ENCODE assay signal across 19 cellular contexts in the genomic region with DNA sequence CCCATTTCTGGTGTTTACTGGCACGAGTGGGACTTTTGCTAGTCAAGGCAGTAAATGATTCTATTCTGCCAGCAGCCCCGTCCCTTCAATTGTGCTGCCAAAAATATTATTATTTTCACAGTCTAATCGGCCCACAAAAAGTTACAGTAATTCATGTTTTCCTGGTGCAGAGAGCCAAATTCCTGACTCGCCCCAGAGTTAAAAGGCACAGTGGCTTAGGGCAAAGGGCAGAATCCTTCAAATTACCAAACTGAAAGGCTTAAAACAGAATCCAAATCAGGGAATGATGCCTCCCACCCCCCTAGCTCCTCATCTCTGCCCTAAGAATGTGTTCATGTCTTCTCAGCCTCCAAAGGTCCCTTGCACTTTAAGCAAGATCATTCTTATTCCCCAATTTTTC.
DNase-seq lines count a peak whose midpoint lies in the region; ATAC-seq and TF ChIP-seq lines count a peak whose summit lies in the region.
"Had no signal": no experiment of that assay in that cellular context is flagged by ENCODE, and none has a peak within 500 bp of the region (broad histone marks: within the 10 kb centered on the region; RNA-seq: fewer than 3 reads in every experiment).

No MANE protein-coding gene starts in this region.

- no peak for TF ChIP-seq POLR2A in right lobe of liver (IDR thresholded peaks at IDR 0.05)

- peaks cover 26% of the 10 kb centered on the region for H3K4me1 ChIP-seq in adipocyte (ENCODE audit: control insufficient read depth, insufficient read depth, low read length)
- H3K4me1 ChIP-seq in right lobe of liver, result peaks cover 0 to 9% (median 4%) of the 10 kb centered on the region in 4 donors
- H3K4me1 ChIP-seq: A549 had no signal

- no peaks in the 10 kb centered on the region for H3K27me3 ChIP-seq in adipocyte (replicated peaks; ENCODE audit: control insufficient read depth, insufficient read depth, low read length)
- no peaks in the 10 kb centered on the region for H3K27me3 ChIP-seq in right lobe of liver
- H3K27me3 ChIP-seq: BE2C had no signal

- no peaks in the 10 kb centered on the region for H3K9me3 Mint-ChIP-seq in chondrocyte (ENCODE audit: low read depth)
- H3K9me3 Mint-ChIP-seq: CD4-positive, alpha-beta memory T cell had no signal

- in situ Hi-C loops in KBM-7 (cut with MboI; ENCODE audit: low pct_unique_long_range_greater_than_20kb, low sequenced_read_pairs), result no loop called here

- H3K36me3 ChIP-seq in adipocyte (ENCODE audit: control insufficient read depth, insufficient read depth, low read length, severe bottlenecking) (no peaks in the 10 kb centered on the region), right lobe of liver (no peaks in the 10 kb centered on the region)
- H3K36me3 ChIP-seq: BE2C; BLaER1 treated with 17β-estradiol and CSF1 and Interleukin-3, amounts not matched to agents 10 nM and 100 nM had no signal

- intact Hi-C loops in right lobe of liver (cut with DNase I), result no loop called here

- H3K27ac ChIP-seq in right lobe of liver, result no peak overlapping the region
- H3K27ac ChIP-seq: A549; BLaER1 treated with 17β-estradiol and CSF1 and Interleukin-3, amounts not matched to agents 10 nM and 100 nM; GM23248 had no signal

- WGBS in right lobe of liver (ENCODE audit: insufficient coverage, low coverage, low lambda C conversion rate, missing lambda C conversion rate), result 35% methylated on average over 4 of the region's 4 CpGs

- no peak overlapping the region for H3K4me3 Mint-ChIP-seq in chondrocyte (ENCODE audit: unreplicated experiment)
- H3K4me3 Mint-ChIP-seq: CD4-positive, alpha-beta memory T cell had no signal

- H3K4me1 Mint-ChIP-seq in chondrocyte (ENCODE audit: low read depth), result peaks cover 40% of the 10 kb centered on the region

- peak; percentile 40 to 79 (median 62) for ATAC-seq in right lobe of liver
- ATAC-seq: A549 had no signal

- H3K9ac ChIP-seq in adipocyte (ENCODE audit: low read length), result no peak overlapping the region
- H3K9ac ChIP-seq: BLaER1 treated with 17β-estradiol and CSF1 and Interleukin-3, amounts not matched to agents 10 nM and 100 nM; GM23248 had no signal

- TF ChIP-seq CTCF in chondrocyte (IDR thresholded peaks at IDR 0.05) (no peak), right lobe of liver (IDR thresholded peaks at IDR 0.05) (no peak)

- H3K36me3 Mint-ChIP-seq in chondrocyte (ENCODE audit: low read depth), result no peaks in the 10 kb centered on the region
- H3K36me3 Mint-ChIP-seq: CD4-positive, alpha-beta memory T cell had no signal

- H3K4me3 ChIP-seq in adipocyte (ENCODE audit: low read length) (peak overlapping the region; percentile 13), right lobe of liver (no peak overlapping the region)
- H3K4me3 ChIP-seq: A549; BLaER1 treated with 17β-estradiol and CSF1 and Interleukin-3, amounts not matched to agents 10 nM and 100 nM; GM23248 had no signal

- no peak for DNase-seq in adipocyte (ENCODE audit: low read depth)
- no peak for DNase-seq in chondrocyte (ENCODE audit: low spot score)
- DNase-seq in right lobe of liver, result no peak
- DNase-seq in SKM-1 (lab: John Stamatoyannopoulos, UW; ENCODE audit: unreplicated experiment), result no peak
- DNase-seq in KBM-7, result no peak
- no peak for DNase-seq in hepatic stellate cell (ENCODE audit: low spot score)
- DNase-seq: 8988T; ACHN; AML-193; BE2C; Calu3; CD4-positive, alpha-beta memory T cell; COR-L47; DND-41; GM23248; H7; HCEC 1CT had no signal

- H3K9me3 ChIP-seq in adipocyte (ENCODE audit: control insufficient read depth, low read length), result no peaks in the 10 kb centered on the region
- H3K9me3 ChIP-seq in right lobe of liver, result no peaks in the 10 kb centered on the region
- H3K9me3 ChIP-seq: A549, BE2C had no signal

- H3K27ac Mint-ChIP-seq in chondrocyte (ENCODE audit: unreplicated experiment), result peak overlapping the region; percentile 55
- H3K27ac Mint-ChIP-seq: CD4-positive, alpha-beta memory T cell had no signal

- peaks cover 8% of the 10 kb centered on the region for H3K27me3 Mint-ChIP-seq in chondrocyte (ENCODE audit: low read depth)
